ENCODE assay signal across 8 cellular contexts in the genomic region with DNA sequence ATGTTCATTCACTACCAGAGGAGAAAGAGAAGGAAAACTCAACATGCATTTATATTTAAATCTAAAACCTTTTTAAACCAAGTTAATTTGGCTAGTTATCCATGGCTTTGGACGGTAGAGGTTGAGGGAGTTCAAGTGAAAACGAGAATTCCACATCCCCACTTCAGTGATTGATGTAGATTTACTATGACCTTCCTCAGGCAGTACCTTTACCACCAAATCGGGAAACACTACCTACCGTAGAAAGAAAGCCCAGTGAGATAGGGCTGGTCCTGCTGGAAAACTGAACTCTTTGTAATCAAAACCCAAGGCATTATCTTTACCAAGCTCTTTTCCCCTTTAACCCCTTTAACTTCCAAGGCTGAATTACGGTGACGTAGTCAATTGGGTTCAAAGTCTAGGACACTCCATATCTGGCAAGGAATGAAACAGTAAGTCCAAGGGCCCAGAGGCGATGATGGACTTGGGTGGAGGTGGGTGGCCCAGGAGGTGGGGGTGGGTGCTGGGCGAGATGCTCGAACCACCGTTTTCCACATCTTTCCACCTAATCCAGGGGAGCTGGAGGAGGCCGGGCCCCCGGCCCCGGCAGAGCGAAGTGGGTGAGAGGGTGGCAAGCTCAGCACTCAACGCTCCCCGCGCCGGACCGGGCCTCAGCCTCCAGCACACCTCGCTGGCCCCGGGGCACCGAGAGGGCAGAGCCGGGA. TPM values are rescaled to one million over a fixed set of nuclear protein-coding genes. Genes with fewer than 3 reads are reported as not detected.
DNase-seq lines count a peak whose midpoint lies in the region; ATAC-seq and TF ChIP-seq lines count a peak whose summit lies in the region.

No MANE protein-coding gene starts in this region.

- H3K27ac ChIP-seq in skin epidermis, result peak overlapping the region; percentile 75 to 100 (median 94)

- H3K36me3 Mint-ChIP-seq in activated CD8-positive, alpha-beta memory T cell treated with anti-CD3 and anti-CD28 coated beads, Interleukin-2, amount 10 ng/mL, durations not matched to agents 7 days and 5 days, result peaks cover 8% of the 10 kb centered on the region
- H3K36me3 Mint-ChIP-seq in brain, result peaks cover 12% of the 10 kb centered on the region

- peak overlapping the region; percentile 94 for H3K4me3 Mint-ChIP-seq in activated CD8-positive, alpha-beta memory T cell treated with anti-CD3 and anti-CD28 coated beads, Interleukin-2, amount 10 ng/mL, durations not matched to agents 7 days and 5 days
- H3K4me3 Mint-ChIP-seq in brain, result peak overlapping the region; percentile 90 to 97 (median 95)

- CTCF ChIA-PET in activated CD8-positive, alpha-beta memory T cell treated with anti-CD3 and anti-CD28 coated beads, Interleukin-2, amount 10 ng/mL, durations not matched to agents 7 days and 5 days (lab: Charles Lee), result interaction anchor here (1.3 to 3.3 kb wide), 7 partner anchors 11 to 332 kb away, joined by 3 to 10 read pairs (median 5); partner anchors contain the start of genes FBXO33, GEMIN2 and TRAPPC6B

- no peaks in the 10 kb centered on the region for H3K9me3 Mint-ChIP-seq in activated CD8-positive, alpha-beta memory T cell treated with anti-CD3 and anti-CD28 coated beads, Interleukin-2, amount 10 ng/mL, durations not matched to agents 7 days and 5 days (ENCODE audit: low read depth)
- no peaks in the 10 kb centered on the region for H3K9me3 Mint-ChIP-seq in brain

- DNase-seq in activated CD8-positive, alpha-beta memory T cell treated with anti-CD3 and anti-CD28 coated beads, Interleukin-2, amount 10 ng/mL, durations not matched to agents 7 days and 5 days, result no peak
- no peak for DNase-seq in activated CD8-positive, alpha-beta memory T cell treated with anti-CD3 and anti-CD28 coated beads, Interleukin-2, amount 50 U/mL, for 48 hours
- DNase-seq in NCI-H460 (ENCODE audit: extremely low read depth, low read depth) (peak; percentile 27), inferior parietal cortex (ENCODE audit: extremely low spot score) (peak; percentile 50), mesenteric fat pad (ENCODE audit: low spot score) (no peak)

- H3K27ac Mint-ChIP-seq in activated CD8-positive, alpha-beta memory T cell treated with anti-CD3 and anti-CD28 coated beads, Interleukin-2, amount 10 ng/mL, durations not matched to agents 7 days and 5 days, result peak overlapping the region; percentile 91
- H3K27ac Mint-ChIP-seq in brain, result peak overlapping the region; percentile 94 to 99 (median 96)

- peaks cover 48% of the 10 kb centered on the region for H3K4me1 Mint-ChIP-seq in activated CD8-positive, alpha-beta memory T cell treated with anti-CD3 and anti-CD28 coated beads, Interleukin-2, amount 10 ng/mL, durations not matched to agents 7 days and 5 days
- H3K4me1 Mint-ChIP-seq in brain, result peaks cover 58% of the 10 kb centered on the region

- no peaks in the 10 kb centered on the region for H3K27me3 Mint-ChIP-seq in activated CD8-positive, alpha-beta memory T cell treated with anti-CD3 and anti-CD28 coated beads, Interleukin-2, amount 10 ng/mL, durations not matched to agents 7 days and 5 days
- H3K27me3 Mint-ChIP-seq in brain, result no peaks in the 10 kb centered on the region

- ATAC-seq in activated CD8-positive, alpha-beta memory T cell treated with anti-CD3 and anti-CD28 coated beads, Interleukin-2, amount 10 ng/mL, durations not matched to agents 7 days and 5 days, result peak; percentile 37
- peak; percentile 16 for ATAC-seq in HG02571 (IDR thresholded peaks at IDR 0.05; ENCODE audit: unreplicated experiment)

- no peak for TF ChIP-seq CTCF in brain (conservative IDR thresholded peaks at IDR 0.05)

- peak overlapping the region; percentile 59 to 96 (median 85) for H3K4me3 ChIP-seq in skin epidermis

RNA-seq across cellular contexts. Expression of gene SEC23A, which starts 0.6 kb away (rescaled TPM):
- 10 to 100 TPM; 43.7 to 54.3 TPM for total RNA-seq in activated CD8-positive, alpha-beta memory T cell treated with anti-CD3 and anti-CD28 coated beads, Interleukin-2, amount 10 ng/mL, durations not matched to agents 7 days and 5 days
- 108 and 113 TPM in 2 replicates for total RNA-seq in NCI-H460 (2014; rRNA removed; shearing (Covaris generic))
- 51.9 and 80.0 TPM in 2 replicates for polyA plus RNA-seq in NCI-H460 (2014; cell fraction: nucleus; rRNA removed)
- polyA plus RNA-seq in brain (ENCODE audit: insufficient read depth, low read depth, low replicate concordance), result 11.4 TPM
- 139 TPM for total RNA-seq in mesenteric fat pad

RNA-seq across cellular contexts. Expression of gene GEMIN2, which starts 11.7 kb away (rescaled TPM):
- total RNA-seq in activated CD8-positive, alpha-beta memory T cell treated with anti-CD3 and anti-CD28 coated beads, Interleukin-2, amount 10 ng/mL, durations not matched to agents 7 days and 5 days, result 10 to 100 TPM; 22.5 to 26.3 TPM
- 55.9 and 61.7 TPM in 2 replicates for total RNA-seq in NCI-H460 (2014; rRNA removed; shearing (Covaris generic))
- polyA plus RNA-seq in NCI-H460 (2014; cell fraction: nucleus; rRNA removed), result 50.3 and 56.0 TPM in 2 replicates
- polyA plus RNA-seq in brain (ENCODE audit: insufficient read depth, low read depth, low replicate concordance), result 12.2 TPM
- 9.1 TPM for total RNA-seq in mesenteric fat pad

Comparison
In these comparisons a context has a peak if more than half of its experiments do, and no peak if none do; other contexts are left out.
1. DNase-seq: peak in NCI-H460 (single experiment) and inferior parietal cortex (single experiment); none in activated CD8-positive, alpha-beta memory T cell treated with anti-CD3 and anti-CD28 coated beads, Interleukin-2, amount 10 ng/mL, durations not matched to agents 7 days and 5 days (single experiment), activated CD8-positive, alpha-beta memory T cell treated with anti-CD3 and anti-CD28 coated beads, Interleukin-2, amount 50 U/mL, for 48 hours (single experiment) and mesenteric fat pad (single experiment).